Comparison of ENCODE assay signal across 8 cellular contexts in genomic region chr5:65035212-65036206, GRCh38.
DNase-seq lines count a peak whose midpoint lies in the region; ATAC-seq, FAIRE-seq and TF ChIP-seq lines count a peak whose summit lies in the region.

No MANE protein-coding gene starts in this region.

- FAIRE-seq in HTR-8/SVneo (lab: Jason Lieb, UNC) = peak; percentile 62

- no peaks in the 10 kb centered on the region for H3K27me3 ChIP-seq in esophagus muscularis mucosa
- H3K27me3 ChIP-seq in muscle layer of duodenum (ENCODE audit: low read depth, low read length) = no peaks in the 10 kb centered on the region

- ATAC-seq in GM21367 (IDR thresholded peaks at IDR 0.05; ENCODE audit: unreplicated experiment) = peak; percentile 76

- peaks cover 25 to 35% (median 32%) of the 10 kb centered on the region in 4 donors for H3K4me1 ChIP-seq in esophagus muscularis mucosa
- peaks cover 7 to 8% of the 10 kb centered on the region in 2 donors for H3K4me1 ChIP-seq in muscle layer of duodenum (ENCODE audit: control insufficient read depth in 1 of 2, insufficient read depth in 2 of 2, low read length in 2 of 2)

- no peaks in the 10 kb centered on the region for H3K36me3 ChIP-seq in esophagus muscularis mucosa
- no peaks in the 10 kb centered on the region for H3K36me3 ChIP-seq in muscle layer of duodenum (ENCODE audit: control insufficient read depth in 1 of 2, insufficient read depth in 2 of 2, low read length in 2 of 2)

- 2% methylated on average over 38 of the region's 68 CpGs for WGBS in esophagus muscularis mucosa

- H3K4me3 ChIP-seq in esophagus muscularis mucosa (peak overlapping the region; percentile 68 to 86 (median 70)), muscle layer of duodenum (ENCODE audit: low read depth in 1 of 2, low read length in 2 of 2) (peak overlapping the region; percentile 58 to 72)

- no peak for TF ChIP-seq CTCF in esophagus muscularis mucosa (IDR thresholded peaks at IDR 0.05)

- H3K27ac ChIP-seq in esophagus muscularis mucosa (replicated peaks in 1 of 4) (peak overlapping the region; percentile 90 to 95 (median 94)), muscle layer of duodenum (ENCODE audit: low read length) (peak overlapping the region; percentile 79)

- H3K9me3 ChIP-seq in esophagus muscularis mucosa (no peaks in the 10 kb centered on the region), muscle layer of duodenum (ENCODE audit: control insufficient read depth in 1 of 2, low read length in 2 of 2) (no peaks in the 10 kb centered on the region)

- no peak for TF ChIP-seq EP300 in esophagus muscularis mucosa (IDR thresholded peaks at IDR 0.05)

- DNase-seq in COLO829 (ENCODE audit: low spot score) (peak; percentile 72), HTR-8/SVneo (ENCODE audit: insufficient read length, low spot score) (peak; percentile 93), esophagus muscularis mucosa (ENCODE audit: extremely low spot score) (peak; percentile 96)
- peak; percentile 82 to 88 for DNase-seq in activated T-cell treated with anti-CD3 and anti-CD28 coated beads, Interleukin-2, amount 50 U/mL, for 48 hours
- DNase-seq in stimulated activated CD8-positive, alpha-beta memory T cell treated with anti-CD3 and anti-CD28 coated beads, Interleukin-7, amount 100 ng/mL, for 24 hours (ENCODE audit: low read depth) = peak; percentile 58

- intact Hi-C loops in esophagus muscularis mucosa (cut with DNase I) = loop anchor here (5.0 to 10.0 kb wide), 3 partner anchors 67 to 447 kb away; partner anchors contain the start of gene ADAMTS6

- TF ChIP-seq POLR2A in esophagus muscularis mucosa (IDR thresholded peaks at IDR 0.05; ENCODE audit: low read depth) = peak; percentile 3

TF ChIP-seq in PFSK-1, 5 proteins besides CTCF, POLR2A, EP300 and RAD21:
- no peak for TF ChIP-seq SIN3A (IDR thresholded peaks at IDR 0.05; ENCODE audit: borderline replicate concordance, insufficient read depth, low read length)
- peak; percentile 25; the same call in 1 of the 2 replicates for TF ChIP-seq TAF1 (IDR thresholded peaks at IDR 0.05; ENCODE audit: borderline replicate concordance, insufficient read depth, low read length)

Comparison
In these comparisons a context has a peak if more than half of its experiments do, and no peak if none do; other contexts are left out.
1. Peak in every context shown above with its lines: DNase-seq, ATAC-seq, H3K4me3 ChIP-seq and H3K27ac ChIP-seq.